18 cellular contexts compared by ENCODE assay signal in genomic region chr19:43429395-43429794, GRCh38. TPM values are rescaled to one million over a fixed set of nuclear protein-coding genes. Genes with fewer than 3 reads are reported as not detected.
DNase-seq lines count a peak whose midpoint lies in the region; ATAC-seq and TF ChIP-seq lines count a peak whose summit lies in the region.
"Had no signal": no experiment of that assay in that cellular context is flagged by ENCODE, and none has a peak within 500 bp of the region (broad histone marks: within the 10 kb centered on the region; RNA-seq: fewer than 3 reads in every experiment).

No MANE protein-coding gene starts in this region.

- CTCF ChIA-PET in CD4-positive, alpha-beta T cell (lab: Charles Lee), result interaction anchor here (1.8 kb wide), 1 partner anchor 90 kb away, joined by 6 read pairs; no protein-coding TSS in a partner anchor
- CTCF ChIA-PET in WTC11 (lab: Charles Lee), result interaction anchor here (0.9 to 6.0 kb wide), 3 partner anchors 18 to 90 kb away, joined by 3 to 39 read pairs (median 8); no protein-coding TSS in a partner anchor

- ATAC-seq in CD4-positive, alpha-beta T cell (ENCODE audit: poor library complexity), result no peak
- ATAC-seq in WTC11 (no peak), memory B cell (ENCODE audit: low read depth) (no peak), GM21423 (IDR thresholded peaks at IDR 0.05; ENCODE audit: unreplicated experiment) (no peak)
- ATAC-seq: A549 had no signal

- peaks cover 28% of the 10 kb centered on the region for H3K4me1 Mint-ChIP-seq in T-helper 1 cell treated with Interleukin-12 subunit alpha and Interleukin-12 subunit beta and Interleukin-4 antibody, amounts not matched to agents 30 μg/mL and 1 μg/mL, for 36 hours (ENCODE audit: low read depth)
- peaks cover 39% of the 10 kb centered on the region for H3K4me1 Mint-ChIP-seq in CD4-positive, alpha-beta T cell (ENCODE audit: low read depth)
- peaks cover 25% of the 10 kb centered on the region for H3K4me1 Mint-ChIP-seq in WTC11
- H3K4me1 Mint-ChIP-seq in memory B cell, result peaks cover 16% of the 10 kb centered on the region

- no peak for TF ChIP-seq CTCF in CD4-positive, alpha-beta T cell (IDR thresholded peaks at IDR 0.05)
- no peak for TF ChIP-seq CTCF in WTC11 (IDR thresholded peaks at IDR 0.05)

- no peaks in the 10 kb centered on the region for H3K9me3 Mint-ChIP-seq in T-helper 1 cell treated with Interleukin-12 subunit alpha and Interleukin-12 subunit beta and Interleukin-4 antibody, amounts not matched to agents 30 μg/mL and 1 μg/mL, for 36 hours
- H3K9me3 Mint-ChIP-seq in CD4-positive, alpha-beta T cell, result no peaks in the 10 kb centered on the region
- H3K9me3 Mint-ChIP-seq in WTC11, result no peaks in the 10 kb centered on the region
- no peaks in the 10 kb centered on the region for H3K9me3 Mint-ChIP-seq in memory B cell
- H3K9me3 Mint-ChIP-seq: CD4-positive, alpha-beta memory T cell had no signal

- DNase-seq in T-helper 1 cell, result no peak
- DNase-seq in CD4-positive, alpha-beta T cell, result no peak
- no peak for DNase-seq in WTC11 (ENCODE audit: low spot score)
- no peak for DNase-seq in memory B cell (ENCODE audit: low spot score in 2 of 2)
- DNase-seq in DMS53 (lab: John Stamatoyannopoulos, UW), result no peak
- DNase-seq: AML-193, DMS79, GDM1, GOT3 had no signal

- intact Hi-C loops in CD4-positive, alpha-beta T cell (cut with DNase I, micrococcal nuclease), result no loop called here

- no peaks in the 10 kb centered on the region for H3K9me3 ChIP-seq in CD4-positive, alpha-beta T cell (ENCODE audit: control insufficient read depth, low read length)
- H3K9me3 ChIP-seq: A549 had no signal

- no peak overlapping the region for H3K4me3 Mint-ChIP-seq in T-helper 1 cell treated with Interleukin-12 subunit alpha and Interleukin-12 subunit beta and Interleukin-4 antibody, amounts not matched to agents 30 μg/mL and 1 μg/mL, for 36 hours
- no peak overlapping the region for H3K4me3 Mint-ChIP-seq in CD4-positive, alpha-beta T cell
- H3K4me3 Mint-ChIP-seq in WTC11, result no peak overlapping the region
- H3K4me3 Mint-ChIP-seq in memory B cell, result no peak overlapping the region
- H3K4me3 Mint-ChIP-seq: CD4-positive, alpha-beta memory T cell; H9 had no signal

- no peaks in the 10 kb centered on the region for H3K27me3 ChIP-seq in CD4-positive, alpha-beta T cell (ENCODE audit: control insufficient read depth, insufficient read depth, low read length)

- peak overlapping the region; percentile 16 for H3K27ac Mint-ChIP-seq in T-helper 1 cell treated with Interleukin-12 subunit alpha and Interleukin-12 subunit beta and Interleukin-4 antibody, amounts not matched to agents 30 μg/mL and 1 μg/mL, for 36 hours
- peak overlapping the region; percentile 89 for H3K27ac Mint-ChIP-seq in CD4-positive, alpha-beta T cell
- H3K27ac Mint-ChIP-seq in WTC11 (no peak overlapping the region), memory B cell (peak overlapping the region; percentile 8)
- H3K27ac Mint-ChIP-seq: H9 had no signal

- H3K36me3 Mint-ChIP-seq in T-helper 1 cell treated with Interleukin-12 subunit alpha and Interleukin-12 subunit beta and Interleukin-4 antibody, amounts not matched to agents 30 μg/mL and 1 μg/mL, for 36 hours (ENCODE audit: low read depth), result no peaks in the 10 kb centered on the region
- H3K36me3 Mint-ChIP-seq in CD4-positive, alpha-beta T cell (ENCODE audit: low read depth), result no peaks in the 10 kb centered on the region
- no peaks in the 10 kb centered on the region for H3K36me3 Mint-ChIP-seq in WTC11
- no peaks in the 10 kb centered on the region for H3K36me3 Mint-ChIP-seq in memory B cell
- H3K36me3 Mint-ChIP-seq: CD4-positive, alpha-beta memory T cell had no signal

- H3K27me3 Mint-ChIP-seq in T-helper 1 cell treated with Interleukin-12 subunit alpha and Interleukin-12 subunit beta and Interleukin-4 antibody, amounts not matched to agents 30 μg/mL and 1 μg/mL, for 36 hours (ENCODE audit: low read depth), result peaks cover 7% of the 10 kb centered on the region
- H3K27me3 Mint-ChIP-seq in CD4-positive, alpha-beta T cell, result no peaks in the 10 kb centered on the region
- H3K27me3 Mint-ChIP-seq in WTC11 (ENCODE audit: low read depth), result no peaks in the 10 kb centered on the region
- H3K27me3 Mint-ChIP-seq in memory B cell, result peaks cover 3% of the 10 kb centered on the region
- H3K27me3 Mint-ChIP-seq: CD4-positive, alpha-beta memory T cell had no signal

- H3K27ac ChIP-seq in CD4-positive, alpha-beta T cell (ENCODE audit: low read depth, low read length), result no peak overlapping the region
- H3K27ac ChIP-seq: 22Rv1, A549, C4-2B had no signal

- POLR2A ChIA-PET in CD4-positive, alpha-beta T cell (lab: Charles Lee), result no interaction called here
- POLR2A ChIA-PET in WTC11 (lab: Charles Lee), result no interaction called here

TF ChIP-seq in WTC11, 78 proteins besides CTCF, POLR2A, EP300 and RAD21:
- TF ChIP-seq ZNF121 (CRISPR knock-in tag; IDR thresholded peaks at IDR 0.05) (peak; percentile 58; the same call in 1 of the 2 replicates), ZBTB43 (CRISPR knock-in tag; IDR thresholded peaks at IDR 0.05) (no peak)

RNA-seq across cellular contexts. Expression of gene TEX101, which starts 14.7 kb away (rescaled TPM):
- total RNA-seq in CD4-positive, alpha-beta T cell, result not detected
- total RNA-seq in WTC11 (2021), result not detected in 3 replicates
- total RNA-seq: CD4-positive, alpha-beta memory T cell; Daoy; H9; HT-29 had no signal

RNA-seq across cellular contexts. Expression of gene LYPD3, which starts 36.0 kb away (rescaled TPM):
- total RNA-seq in CD4-positive, alpha-beta T cell, result 10 to 100 TPM; 35.6 to 37.3 TPM
- 2.7 to 3.8 TPM (median 3.1 TPM) in 3 replicates for total RNA-seq in WTC11 (2021)
